In genomic region chr1:17565551-17565971, GRCh38 we compare ENCODE assay signal across 14 cellular contexts. TPM values are rescaled to one million over a fixed set of nuclear protein-coding genes. Genes with fewer than 3 reads are reported as not detected.
DNase-seq lines count a peak whose midpoint lies in the region; ATAC-seq and TF ChIP-seq lines count a peak whose summit lies in the region.
"Had no signal": no experiment of that assay in that cellular context is flagged by ENCODE, and none has a peak within 500 bp of the region (broad histone marks: within the 10 kb centered on the region; RNA-seq: fewer than 3 reads in every experiment).

No MANE protein-coding gene starts in this region.

- POLR2A ChIA-PET in naive thymus-derived CD8-positive, alpha-beta T cell (lab: Charles Lee) = no interaction called here

- ATAC-seq in heart right ventricle (no peak), gastroesophageal sphincter (no peak), GM19463 (IDR thresholded peaks at IDR 0.05; ENCODE audit: unreplicated experiment) (no peak)
- no peak for ATAC-seq in naive thymus-derived CD8-positive, alpha-beta T cell

- no peak for TF ChIP-seq EP300 in gastroesophageal sphincter (IDR thresholded peaks at IDR 0.05)
- TF ChIP-seq EP300 in ovary (IDR thresholded peaks at IDR 0.05) = no peak

- H3K27me3 Mint-ChIP-seq in nephron progenitor cell (ENCODE audit: low read depth, poor library complexity) = peaks cover 6% of the 10 kb centered on the region
- H3K27me3 Mint-ChIP-seq in naive thymus-derived CD8-positive, alpha-beta T cell = peaks cover 0 to 13% (median 4%) of the 10 kb centered on the region in 5 donors

- H3K27ac Mint-ChIP-seq in nephron progenitor cell = peak overlapping the region; percentile 14
- no peak overlapping the region for H3K27ac Mint-ChIP-seq in naive thymus-derived CD8-positive, alpha-beta T cell
- H3K27ac Mint-ChIP-seq: activated naive CD8-positive, alpha-beta T cell had no signal

- 63 to 65% methylated on average over 12 of the region's 12 CpGs for WGBS in heart right ventricle, 2 donors
- WGBS in gastroesophageal sphincter (ENCODE audit: low coverage in 1 of 2), 2 donors = 48 to 64% methylated on average over 2 of the region's 12 CpGs
- 62 to 71% (median 65%) methylated on average over 12 of the region's 12 CpGs for WGBS in ovary, 3 donors

- DNase-seq in heart right ventricle (no peak), cardiac septum (ENCODE audit: low spot score) (no peak), nephron progenitor cell (no peak), vagina (ENCODE audit: extremely low spot score in 2 of 2) (no peak), ovary (no peak)
- DNase-seq in naive thymus-derived CD8-positive, alpha-beta T cell = no peak
- DNase-seq: NCI-H1694 treated with DMSO at 0.1 percent for 48 hours; occipital lobe; PC-9; stimulated activated CD4-positive, alpha-beta T cell treated with anti-CD3 and anti-CD28 coated beads, Interleukin-4, amount 100 ng/mL, for 24 hours had no signal

- H3K27ac ChIP-seq in heart right ventricle (peak overlapping the region in 7 of 10 donors; percentile 36 to 94 (median 81)), gastroesophageal sphincter (peak overlapping the region; percentile 92 to 97 (median 96)), vagina (peak overlapping the region; percentile 98), ovary (peak overlapping the region in 1 of 2 donors; percentile 41)
- H3K27ac ChIP-seq: PC-9 had no signal

- H3K27me3 ChIP-seq in heart right ventricle (no peaks in the 10 kb centered on the region), gastroesophageal sphincter (no peaks in the 10 kb centered on the region), vagina (no peaks in the 10 kb centered on the region), ovary (no peaks in the 10 kb centered on the region)

- no peaks in the 10 kb centered on the region for H3K9me3 Mint-ChIP-seq in nephron progenitor cell
- H3K9me3 Mint-ChIP-seq in naive thymus-derived CD8-positive, alpha-beta T cell = no peaks in the 10 kb centered on the region

- H3K36me3 Mint-ChIP-seq in nephron progenitor cell (ENCODE audit: low read depth) = no peaks in the 10 kb centered on the region
- no peaks in the 10 kb centered on the region for H3K36me3 Mint-ChIP-seq in naive thymus-derived CD8-positive, alpha-beta T cell
- H3K36me3 Mint-ChIP-seq: activated naive CD8-positive, alpha-beta T cell had no signal

- intact Hi-C loops in heart right ventricle (cut with DNase I) = loop anchor here in 1 of 10 donors (5.0 kb wide), 1 partner anchor 33 kb away; no protein-coding TSS in a partner anchor
- intact Hi-C loops in cardiac septum (cut with DNase I) = loop anchor here (5.0 kb wide), 1 partner anchor 33 kb away; no protein-coding TSS in a partner anchor
- intact Hi-C loops in vagina (cut with DNase I) = no loop called here
- intact Hi-C loops in ovary (cut with DNase I) = no loop called here

- peaks cover 81% of the 10 kb centered on the region for H3K4me1 Mint-ChIP-seq in nephron progenitor cell
- peaks cover 0 to 4% (median under 1%) of the 10 kb centered on the region in 4 donors for H3K4me1 Mint-ChIP-seq in naive thymus-derived CD8-positive, alpha-beta T cell

- TF ChIP-seq POLR2A in gastroesophageal sphincter (IDR thresholded peaks at IDR 0.05) (no peak), vagina (IDR thresholded peaks at IDR 0.05) (no peak), ovary (IDR thresholded peaks at IDR 0.05) (no peak)

- TF ChIP-seq CTCF in heart right ventricle (IDR thresholded peaks at IDR 0.05) = no peak
- no peak for TF ChIP-seq CTCF in gastroesophageal sphincter (IDR thresholded peaks at IDR 0.05)
- TF ChIP-seq CTCF in nephron progenitor cell (IDR thresholded peaks at IDR 0.05) = no peak
- no peak for TF ChIP-seq CTCF in vagina (IDR thresholded peaks at IDR 0.05)
- TF ChIP-seq CTCF in ovary (IDR thresholded peaks at IDR 0.05) = no peak

- H3K9me3 ChIP-seq in heart right ventricle = no peaks in the 10 kb centered on the region
- H3K9me3 ChIP-seq in gastroesophageal sphincter = no peaks in the 10 kb centered on the region
- no peaks in the 10 kb centered on the region for H3K9me3 ChIP-seq in vagina
- no peaks in the 10 kb centered on the region for H3K9me3 ChIP-seq in ovary

- H3K4me1 ChIP-seq in heart right ventricle = peaks cover 56 to 100% (median 90%) of the 10 kb centered on the region in 9 donors
- H3K4me1 ChIP-seq in gastroesophageal sphincter = peaks cover 30 to 100% (median 81%) of the 10 kb centered on the region in 3 donors
- H3K4me1 ChIP-seq in vagina = peaks cover 97% of the 10 kb centered on the region
- peaks cover 44% of the 10 kb centered on the region for H3K4me1 ChIP-seq in ovary (ENCODE audit: insufficient read depth)

- H3K4me3 Mint-ChIP-seq in nephron progenitor cell = peak overlapping the region; percentile 53
- H3K4me3 Mint-ChIP-seq in naive thymus-derived CD8-positive, alpha-beta T cell = no peak overlapping the region
- H3K4me3 Mint-ChIP-seq: activated naive CD8-positive, alpha-beta T cell had no signal

- H3K36me3 ChIP-seq in heart right ventricle = no peaks in the 10 kb centered on the region
- H3K36me3 ChIP-seq in gastroesophageal sphincter = no peaks in the 10 kb centered on the region
- no peaks in the 10 kb centered on the region for H3K36me3 ChIP-seq in vagina
- H3K36me3 ChIP-seq in ovary = no peaks in the 10 kb centered on the region

- H3K4me3 ChIP-seq in heart right ventricle (no peak overlapping the region), gastroesophageal sphincter (no peak overlapping the region), vagina (no peak overlapping the region), ovary (no peak overlapping the region)
- H3K4me3 ChIP-seq: PC-9 had no signal

RNA-seq across cellular contexts. Expression of gene ARHGEF10L, which starts 26.1 kb away (rescaled TPM):
- total RNA-seq in heart right ventricle (10 to 100 TPM; 45.4 to 65.0 (median 49.4) TPM), cardiac septum (59.8 TPM), gastroesophageal sphincter (10 to 100 TPM; 50.9 to 97.0 (median 80.3) TPM), vagina (75.6 TPM), ovary (10 to 100 TPM in 5 of 7 donors, 1 to 10 TPM in 2; 7.6 to 23.0 (median 19.6) TPM)
- polyA plus RNA-seq in heart right ventricle (10 to 100 TPM; 52.8 to 68.4 TPM), ovary (10 to 100 TPM in 1 of 2 donors, 1 to 10 TPM in 1; 3.6 to 18.3 TPM)
- total RNA-seq in naive thymus-derived CD8-positive, alpha-beta T cell = under 1 TPM; 0.27 to 0.34 TPM
- polyA plus RNA-seq in naive thymus-derived CD8-positive, alpha-beta T cell = not detected
- total RNA-seq: T-helper 2 cell treated with Interferon-gamma antibody and Interleukin-4, amounts not matched to agents 100 ng/mL and 5 ng/mL, for 36 hours had no signal

Comparison
In these comparisons a context has a peak if more than half of its experiments do, and no peak if none do; other contexts are left out.
1. RNA of gene ARHGEF10L, which starts 26.1 kb away (total RNA-seq): 50.9 to 97.0 TPM in gastroesophageal sphincter, 75.6 TPM in vagina (single experiment), 59.8 TPM in cardiac septum (single experiment), 45.4 to 65.0 TPM in heart right ventricle and 7.6 to 23.0 TPM in ovary; 0.27 to 0.34 TPM in naive thymus-derived CD8-positive, alpha-beta T cell; every median in the first group is over 4 times any median in the second.